In the genomic region with DNA sequence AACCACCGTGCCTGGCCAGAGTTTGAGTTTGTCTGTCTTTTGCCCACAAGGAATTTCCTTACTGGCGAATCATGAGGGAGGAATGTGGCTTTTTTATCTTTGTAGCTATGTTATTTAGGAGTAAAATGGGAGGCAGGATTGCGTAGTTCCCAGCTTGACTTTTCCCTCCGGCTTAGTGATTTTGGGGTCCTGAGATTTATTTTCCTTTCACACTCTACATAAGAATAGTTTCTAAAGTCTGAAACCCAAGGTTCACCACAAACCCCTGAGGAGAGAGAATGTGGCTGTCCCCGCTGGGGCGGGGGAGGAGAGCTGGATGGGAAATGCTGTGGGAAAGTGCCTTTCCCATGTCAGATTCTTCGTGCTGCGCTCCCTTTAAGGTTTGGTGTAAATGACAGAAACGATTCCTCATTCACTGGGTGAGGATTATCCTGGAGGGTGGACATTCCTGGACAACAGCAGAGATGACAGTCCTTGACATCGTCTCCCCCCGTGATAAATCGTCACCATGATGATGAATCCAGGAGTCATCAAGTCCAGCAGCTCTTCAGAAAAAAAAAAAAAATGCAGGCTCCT, we compare ENCODE assay signal across 1 cellular context.
A peak's percentile ranks its signal among the peaks of the same experiment; 100 is the strongest.
TF ChIP-seq lines count a peak whose summit lies in the region.

No MANE protein-coding gene starts in this region.

TF ChIP-seq in H1, 55 proteins besides CTCF, POLR2A, EP300 and RAD21 (continued from another document):
- TF ChIP-seq EGR1 (IDR thresholded peaks at IDR 0.05; ENCODE audit: borderline replicate concordance, low read depth, low read length) (peak; percentile 51; the same call in 1 of the 2 replicates), MAX (IDR thresholded peaks at IDR 0.05) (0 out of 2 replicates have a peak, but pooled peaks have one; percentile 2), ASH2L (IDR thresholded peaks at IDR 0.05; ENCODE audit: low read length) (peak; percentile 44), KDM4A (IDR thresholded peaks at IDR 0.05; ENCODE audit: low read depth, low read length, severe bottlenecking) (no peak), SP1 (IDR thresholded peaks at IDR 0.05; ENCODE audit: low read depth, low read length) (peak; percentile 55; the same call in 1 of the 2 replicates), TAF1 (IDR thresholded peaks at IDR 0.05; ENCODE audit: low read depth, low read length) (0 out of 2 replicates have a peak, but pooled peaks have one; percentile 17), KDM5A (IDR thresholded peaks at IDR 0.05; ENCODE audit: low read length) (no peak), TCF12 (IDR thresholded peaks at IDR 0.05; ENCODE audit: low read depth, low read length) (no peak)
